ENCODE assay signal across 8 cellular contexts in genomic region chr11:101915811-101916291, GRCh38. TPM values are rescaled to one million over a fixed set of nuclear protein-coding genes. Genes with fewer than 3 reads are reported as not detected.
DNase-seq lines count a peak whose midpoint lies in the region; ATAC-seq, FAIRE-seq and TF ChIP-seq lines count a peak whose summit lies in the region.

No MANE protein-coding gene starts in this region.

- H3K36me3 Mint-ChIP-seq in dendritic cell treated with granulocyte-macrophage colony-stimulating factor and Interleukin-4, amounts not matched to agents 40 ng/mL and 50 ng/mL, for 4 days (ENCODE audit: low read depth), result peaks cover 6% of the 10 kb centered on the region

- H3K4me3 Mint-ChIP-seq in dendritic cell treated with granulocyte-macrophage colony-stimulating factor and Interleukin-4, amounts not matched to agents 40 ng/mL and 50 ng/mL, for 4 days, result peak overlapping the region; percentile 91

- CTCF ChIA-PET in PC-9 (lab: Charles Lee), result no interaction called here

- H3K9me2 ChIP-seq in PC-9 (ENCODE audit: insufficient read depth), result no peaks in the 10 kb centered on the region

- peak overlapping the region; percentile 65 for H3K27ac ChIP-seq in PC-9

- H3K27me3 ChIP-seq in PC-9 (ENCODE audit: insufficient read depth, low read depth), result no peaks in the 10 kb centered on the region
- H3K27me3 ChIP-seq in H7 (ENCODE audit: control insufficient read depth, insufficient read depth, low read length), result no peaks in the 10 kb centered on the region

- POLR2A ChIA-PET in PC-9 (lab: Charles Lee; ENCODE audit: unreplicated experiment), result no interaction called here

- TF ChIP-seq CTCF in PC-9 (conservative IDR thresholded peaks at IDR 0.05) (no peak), mucosa of descending colon (IDR thresholded peaks at IDR 0.05) (no peak)

- H3K4me1 Mint-ChIP-seq in dendritic cell treated with granulocyte-macrophage colony-stimulating factor and Interleukin-4, amounts not matched to agents 40 ng/mL and 50 ng/mL, for 4 days (ENCODE audit: low read depth), result peaks cover 24% of the 10 kb centered on the region

- peak; percentile 47 for DNase-seq in ACHN
- no peak for DNase-seq in GM12891 (ENCODE audit: insufficient read length, low spot score)
- peak in 1 of 2 experiments; percentile 64 for DNase-seq in PC-9
- DNase-seq in mucosa of descending colon, result no peak
- no peak for DNase-seq in central memory CD4-positive, alpha-beta T cell
- no peak for DNase-seq in H7

- H3F3A ChIP-seq in PC-9 (ENCODE audit: insufficient read depth, low read depth), result peaks cover 21% of the 10 kb centered on the region; the same call in 1 of the 2 replicates

- no peaks in the 10 kb centered on the region for H3K9me3 ChIP-seq in PC-9 (ENCODE audit: insufficient read depth, low read depth)
- no peaks in the 10 kb centered on the region for H3K9me3 ChIP-seq in mucosa of descending colon

- in situ Hi-C loops in ACHN (cut with HindIII; ENCODE audit: low pct_ligation_motif_present, low pct_unique_long_range_greater_than_20kb, low sequenced_read_pairs), result no loop called here

- ATAC-seq in HG02970 (IDR thresholded peaks at IDR 0.05; ENCODE audit: low FRiP score, unreplicated experiment) (peak; percentile 48), mucosa of descending colon (peak; percentile 25)

- peaks cover 28% of the 10 kb centered on the region for H3K4me1 ChIP-seq in PC-9 (replicated peaks; ENCODE audit: insufficient read depth)
- peaks cover 19% of the 10 kb centered on the region for H3K4me1 ChIP-seq in mucosa of descending colon (ENCODE audit: low read depth)

- peak overlapping the region; percentile 76 for H3K27ac Mint-ChIP-seq in dendritic cell treated with granulocyte-macrophage colony-stimulating factor and Interleukin-4, amounts not matched to agents 40 ng/mL and 50 ng/mL, for 4 days

- H4K20me1 ChIP-seq in PC-9 (ENCODE audit: insufficient read depth), result no peaks in the 10 kb centered on the region

- intact Hi-C loops in PC-9 (cut with micrococcal nuclease; ENCODE audit: unreplicated experiment) (loop anchor here (2.0 to 5.0 kb wide), 2 partner anchors 91 to 197 kb away; no protein-coding TSS in a partner anchor), mucosa of descending colon (cut with DNase I, micrococcal nuclease) (no loop called here)
- intact Hi-C loops in dendritic cell treated with granulocyte-macrophage colony-stimulating factor and Interleukin-4, amounts not matched to agents 40 ng/mL and 50 ng/mL, for 4 days (cut with micrococcal nuclease), result no loop called here

- no peaks in the 10 kb centered on the region for H3K36me3 ChIP-seq in PC-9 (ENCODE audit: low read depth)
- no peaks in the 10 kb centered on the region for H3K36me3 ChIP-seq in mucosa of descending colon (ENCODE audit: low read depth)
- H3K36me3 ChIP-seq in H7 (replicated peaks; ENCODE audit: control insufficient read depth, insufficient read depth, low read length), result no peaks in the 10 kb centered on the region

- peak overlapping the region; percentile 82 for H3K4me2 ChIP-seq in PC-9

- H3K9me3 Mint-ChIP-seq in dendritic cell treated with granulocyte-macrophage colony-stimulating factor and Interleukin-4, amounts not matched to agents 40 ng/mL and 50 ng/mL, for 4 days, result no peaks in the 10 kb centered on the region

- TF ChIP-seq POLR2A in GM12891 (IDR thresholded peaks at IDR 0.05; ENCODE audit: low read depth, low read length), result no peak

- peaks cover 8% of the 10 kb centered on the region for H3K27me3 Mint-ChIP-seq in dendritic cell treated with granulocyte-macrophage colony-stimulating factor and Interleukin-4, amounts not matched to agents 40 ng/mL and 50 ng/mL, for 4 days

- no TSS peak for BruUV-seq in PC-9 (replicated peaks; lab: Mats Ljungman, UMichigan)

- 0 out of 2 replicates have a peak, but pooled peaks cover 4% of the 10 kb centered on the region for H3K79me2 ChIP-seq in PC-9 (ENCODE audit: low read depth)

- no peak for FAIRE-seq in GM12891 (lab: Jason Lieb, UNC)

- peak overlapping the region; percentile 89 for H2AFZ ChIP-seq in PC-9

- peak overlapping the region; percentile 69 for H3K4me3 ChIP-seq in PC-9
- H3K4me3 ChIP-seq in mucosa of descending colon, result no peak overlapping the region
- no peak overlapping the region for H3K4me3 ChIP-seq in H7 (ENCODE audit: insufficient read depth, low read depth, low read length)

TF ChIP-seq in GM12891, 5 proteins besides CTCF, POLR2A, EP300 and RAD21:
- TF ChIP-seq POLR2AphosphoS5 (IDR thresholded peaks at IDR 0.05; ENCODE audit: low read depth, low read length) (no peak), TAF1 (IDR thresholded peaks at IDR 0.05; ENCODE audit: low read depth, low read length) (no peak), SPI1 (IDR thresholded peaks at IDR 0.05; ENCODE audit: low read depth, low read length) (peak; percentile 97), PAX5 (IDR thresholded peaks at IDR 0.05; ENCODE audit: insufficient read depth, low read length, severe bottlenecking) (no peak), POU2F2 (IDR thresholded peaks at IDR 0.05; ENCODE audit: low read depth, low read length) (no peak)

RNA-seq across cellular contexts. Expression of gene ANGPTL5, which starts 0.5 kb away (rescaled TPM):
- polyA plus RNA-seq in GM12891 (2012; ENCODE audit: low read depth, missing spikeins), result not detected
- not detected in 2 replicates for total RNA-seq in PC-9 (2021)
- total RNA-seq in mucosa of descending colon, result under 1 TPM in 2 of 3 donors, not detected in 1; 0.16 to 0.46 TPM
- not detected in 2 replicates for total RNA-seq in H7 (2014; rRNA removed; shearing (Covaris generic))

RNA-seq across cellular contexts. Expression of gene CEP126, which starts 1.0 kb away (rescaled TPM):
- polyA plus RNA-seq in GM12891 (2012; ENCODE audit: low read depth, missing spikeins), result not detected
- total RNA-seq in PC-9 (2021), result 3.7 and 6.0 TPM in 2 replicates
- 1 to 10 TPM; 3.7 to 7.4 (median 4.1) TPM for total RNA-seq in mucosa of descending colon
- 0.48 and 0.59 TPM in 2 replicates for total RNA-seq in H7 (2014; rRNA removed; shearing (Covaris generic))
